ENCODE assay signal across 8 cellular contexts in the genomic region with DNA sequence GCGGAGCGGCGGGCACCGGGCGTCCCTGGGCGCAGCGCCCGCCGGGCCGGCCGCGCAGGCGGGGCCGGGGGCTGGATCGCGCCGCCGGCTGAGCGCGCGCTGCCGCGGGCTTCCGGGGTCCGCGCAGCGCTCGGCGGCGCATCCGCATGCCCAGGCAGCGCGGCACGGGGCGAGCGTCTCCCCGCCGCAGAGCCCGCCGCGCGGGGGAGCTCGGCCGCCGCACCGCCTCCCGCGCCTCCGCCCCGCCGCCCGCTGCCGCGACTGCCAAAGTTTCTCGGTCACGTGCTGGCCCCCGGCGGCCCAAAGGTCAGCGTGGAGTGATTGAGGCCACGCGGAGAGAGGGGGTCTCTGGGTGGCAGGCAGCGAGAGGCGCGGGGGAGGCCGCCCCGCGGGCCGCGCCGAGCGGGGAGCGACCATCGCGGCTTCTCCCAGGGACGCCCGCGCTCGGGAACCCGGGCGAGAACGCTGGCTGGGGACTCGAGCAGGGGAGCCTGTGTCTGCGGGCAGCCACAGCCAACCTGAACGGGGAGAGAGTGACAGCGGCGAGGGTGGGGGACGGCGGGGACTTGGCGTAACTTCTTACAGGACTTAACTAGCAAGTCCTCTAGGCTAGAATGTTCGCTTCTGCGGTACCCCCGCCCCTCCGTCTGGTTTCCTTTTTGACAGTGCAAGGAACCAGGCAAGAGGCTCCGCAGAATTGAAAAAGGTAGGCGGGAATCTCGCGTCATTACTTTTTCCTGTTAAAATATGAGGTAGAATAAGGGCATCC. TPM values are rescaled to one million over a fixed set of nuclear protein-coding genes. Genes with fewer than 3 reads are reported as not detected.
DNase-seq lines count a peak whose midpoint lies in the region; ATAC-seq and TF ChIP-seq lines count a peak whose summit lies in the region.

A gene with protein sequence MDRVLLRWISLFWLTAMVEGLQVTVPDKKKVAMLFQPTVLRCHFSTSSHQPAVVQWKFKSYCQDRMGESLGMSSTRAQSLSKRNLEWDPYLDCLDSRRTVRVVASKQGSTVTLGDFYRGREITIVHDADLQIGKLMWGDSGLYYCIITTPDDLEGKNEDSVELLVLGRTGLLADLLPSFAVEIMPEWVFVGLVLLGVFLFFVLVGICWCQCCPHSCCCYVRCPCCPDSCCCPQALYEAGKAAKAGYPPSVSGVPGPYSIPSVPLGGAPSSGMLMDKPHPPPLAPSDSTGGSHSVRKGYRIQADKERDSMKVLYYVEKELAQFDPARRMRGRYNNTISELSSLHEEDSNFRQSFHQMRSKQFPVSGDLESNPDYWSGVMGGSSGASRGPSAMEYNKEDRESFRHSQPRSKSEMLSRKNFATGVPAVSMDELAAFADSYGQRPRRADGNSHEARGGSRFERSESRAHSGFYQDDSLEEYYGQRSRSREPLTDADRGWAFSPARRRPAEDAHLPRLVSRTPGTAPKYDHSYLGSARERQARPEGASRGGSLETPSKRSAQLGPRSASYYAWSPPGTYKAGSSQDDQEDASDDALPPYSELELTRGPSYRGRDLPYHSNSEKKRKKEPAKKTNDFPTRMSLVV (minus strand): TSS at position 180 of the 769 bp plus-strand sequence. CDS start 272 bp downstream, outside the sequence.

- peak within 1 kb of the TSS; percentile 21 for H3K9ac ChIP-seq in rectal smooth muscle tissue (ENCODE audit: low read length)

- ATAC-seq in GM19035 (IDR thresholded peaks at IDR 0.05; ENCODE audit: unreplicated experiment): peak; percentile 76
- ATAC-seq in HG03460 (IDR thresholded peaks at IDR 0.05; ENCODE audit: unreplicated experiment): peak; percentile 66
- peak; percentile 71 for ATAC-seq in SK-N-SH treated with all-trans-retinoic acid at 6 μM for 48 hours
- ATAC-seq in activated naive CD8-positive, alpha-beta T cell treated with anti-CD3 and anti-CD28 coated beads, Interleukin-2, amount 50 U/mL, for 24 hours: peak; percentile 60
- peak; percentile 64 for ATAC-seq in aorta (ENCODE audit: low FRiP score)

- H3K27me3 Mint-ChIP-seq in activated naive CD8-positive, alpha-beta T cell treated with anti-CD3 and anti-CD28 coated beads, Interleukin-2, amount 50 U/mL, for 24 hours: peaks cover 33% of the 10 kb centered on the region

- 1% methylated on average over 48 to 97 of the region's 97 CpGs for WGBS in aorta, 2 donors

- H3K4me3 ChIP-seq in right atrium auricular region (peak within 1 kb of the TSS; percentile 67 to 76), rectal smooth muscle tissue (ENCODE audit: low read length) (peak within 1 kb of the TSS; percentile 70), aorta (ENCODE audit: low read length in 2 of 2) (peak within 1 kb of the TSS; percentile 90 to 98)

- intact Hi-C loops in aorta (cut with DNase I): loop anchor here in 1 of 2 donors (5.0 to 10.0 kb wide), 2 partner anchors 79 to 138 kb away; a partner anchor contains a TSS

- H3K27ac Mint-ChIP-seq in activated naive CD8-positive, alpha-beta T cell treated with anti-CD3 and anti-CD28 coated beads, Interleukin-2, amount 50 U/mL, for 24 hours: peak within 1 kb of the TSS; percentile 74

- H3K4me3 Mint-ChIP-seq in activated naive CD8-positive, alpha-beta T cell treated with anti-CD3 and anti-CD28 coated beads, Interleukin-2, amount 50 U/mL, for 24 hours: peak within 1 kb of the TSS; percentile 87

- TF ChIP-seq CTCF in right atrium auricular region (IDR thresholded peaks at IDR 0.05): peak; percentile 20 to 34

- H3K9me3 Mint-ChIP-seq in activated naive CD8-positive, alpha-beta T cell treated with anti-CD3 and anti-CD28 coated beads, Interleukin-2, amount 50 U/mL, for 24 hours: no peaks in the 10 kb centered on the region

- DNase-seq in AML-193 (lab: John Stamatoyannopoulos, UW) (peak; percentile 31 to 42), right atrium auricular region (ENCODE audit: low spot score) (peak; percentile 59), aorta (peak; percentile 53 to 86)
- peak; percentile 63 for DNase-seq in activated naive CD8-positive, alpha-beta T cell treated with anti-CD3 and anti-CD28 coated beads, Interleukin-2, amount 50 U/mL, for 24 hours

- no peaks in the 10 kb centered on the region for H3K27me3 ChIP-seq in right atrium auricular region
- H3K27me3 ChIP-seq in rectal smooth muscle tissue (ENCODE audit: control insufficient read depth, insufficient read depth, low read length): peaks cover 5% of the 10 kb centered on the region
- no peaks in the 10 kb centered on the region for H3K27me3 ChIP-seq in aorta (ENCODE audit: control insufficient read depth in 1 of 2, insufficient read depth in 2 of 2, low read length in 1 of 2)

- H3K27ac ChIP-seq in right atrium auricular region (peak within 1 kb of the TSS; percentile 76 to 80), rectal smooth muscle tissue (ENCODE audit: low read depth, low read length) (peak within 1 kb of the TSS; percentile 73), aorta (ENCODE audit: low read depth in 1 of 2, low read length in 2 of 2) (no peak within 1 kb of the TSS)

- peaks cover 3% of the 10 kb centered on the region for H3K36me3 Mint-ChIP-seq in activated naive CD8-positive, alpha-beta T cell treated with anti-CD3 and anti-CD28 coated beads, Interleukin-2, amount 50 U/mL, for 24 hours (ENCODE audit: low read depth)

- no peaks in the 10 kb centered on the region for H3K36me3 ChIP-seq in right atrium auricular region
- H3K36me3 ChIP-seq in rectal smooth muscle tissue (ENCODE audit: control insufficient read depth, insufficient read depth, low read length): no peaks in the 10 kb centered on the region
- no peaks in the 10 kb centered on the region for H3K36me3 ChIP-seq in aorta (ENCODE audit: control insufficient read depth in 1 of 2, insufficient read depth in 2 of 2, low read length in 1 of 2)

- H3K4me1 ChIP-seq in right atrium auricular region (peaks cover 0 to 15% of the 10 kb centered on the region in 2 donors), rectal smooth muscle tissue (ENCODE audit: control insufficient read depth, insufficient read depth, low read length) (peaks cover 5% of the 10 kb centered on the region), aorta (ENCODE audit: control insufficient read depth in 1 of 2, insufficient read depth in 2 of 2, low read length in 2 of 2) (no peaks in the 10 kb centered on the region)

- H3K9me3 ChIP-seq in right atrium auricular region (no peaks in the 10 kb centered on the region), aorta (ENCODE audit: control insufficient read depth, low read length) (no peaks in the 10 kb centered on the region)

- H3K4me1 Mint-ChIP-seq in activated naive CD8-positive, alpha-beta T cell treated with anti-CD3 and anti-CD28 coated beads, Interleukin-2, amount 50 U/mL, for 24 hours: peaks cover 35% of the 10 kb centered on the region

TF ChIP-seq in SK-N-SH treated with all-trans-retinoic acid at 6 μM for 48 hours, 23 proteins besides CTCF, POLR2A, EP300 and RAD21 (continues in another document):
- TF ChIP-seq ZC3H10 (CRISPR knock-in tag; IDR thresholded peaks at IDR 0.05) (no peak), SNAI2 (CRISPR knock-in tag; IDR thresholded peaks at IDR 0.05) (no peak), ZNF565 (CRISPR knock-in tag; conservative IDR thresholded peaks at IDR 0.05; ENCODE audit: low read depth) (no peak), TOX (CRISPR knock-in tag; IDR thresholded peaks at IDR 0.05; ENCODE audit: borderline replicate concordance) (no peak), ZNF70 (CRISPR knock-in tag; IDR thresholded peaks at IDR 0.05) (no peak), ISL1 (CRISPR knock-in tag; IDR thresholded peaks at IDR 0.05) (no peak), TCF4 (CRISPR knock-in tag; IDR thresholded peaks at IDR 0.05; ENCODE audit: borderline replicate concordance) (no peak), GLIS3 (CRISPR knock-in tag; IDR thresholded peaks at IDR 0.05) (no peak), ZNF8 (CRISPR knock-in tag; IDR thresholded peaks at IDR 0.05) (no peak), OSR1 (CRISPR knock-in tag; IDR thresholded peaks at IDR 0.05) (no peak), BACH2 (CRISPR knock-in tag; IDR thresholded peaks at IDR 0.05; ENCODE audit: borderline replicate concordance) (no peak)
- TF ChIP-seq, protein P1, sequence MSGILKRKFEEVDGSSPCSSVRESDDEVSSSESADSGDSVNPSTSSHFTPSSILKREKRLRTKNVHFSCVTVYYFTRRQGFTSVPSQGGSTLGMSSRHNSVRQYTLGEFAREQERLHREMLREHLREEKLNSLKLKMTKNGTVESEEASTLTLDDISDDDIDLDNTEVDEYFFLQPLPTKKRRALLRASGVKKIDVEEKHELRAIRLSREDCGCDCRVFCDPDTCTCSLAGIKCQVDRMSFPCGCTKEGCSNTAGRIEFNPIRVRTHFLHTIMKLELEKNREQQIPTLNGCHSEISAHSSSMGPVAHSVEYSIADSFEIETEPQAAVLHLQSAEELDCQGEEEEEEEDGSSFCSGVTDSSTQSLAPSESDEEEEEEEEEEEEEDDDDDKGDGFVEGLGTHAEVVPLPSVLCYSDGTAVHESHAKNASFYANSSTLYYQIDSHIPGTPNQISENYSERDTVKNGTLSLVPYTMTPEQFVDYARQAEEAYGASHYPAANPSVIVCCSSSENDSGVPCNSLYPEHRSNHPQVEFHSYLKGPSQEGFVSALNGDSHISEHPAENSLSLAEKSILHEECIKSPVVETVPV (CRISPR knock-in tag; IDR thresholded peaks at IDR 0.05): no peak
- TF ChIP-seq, protein P2, sequence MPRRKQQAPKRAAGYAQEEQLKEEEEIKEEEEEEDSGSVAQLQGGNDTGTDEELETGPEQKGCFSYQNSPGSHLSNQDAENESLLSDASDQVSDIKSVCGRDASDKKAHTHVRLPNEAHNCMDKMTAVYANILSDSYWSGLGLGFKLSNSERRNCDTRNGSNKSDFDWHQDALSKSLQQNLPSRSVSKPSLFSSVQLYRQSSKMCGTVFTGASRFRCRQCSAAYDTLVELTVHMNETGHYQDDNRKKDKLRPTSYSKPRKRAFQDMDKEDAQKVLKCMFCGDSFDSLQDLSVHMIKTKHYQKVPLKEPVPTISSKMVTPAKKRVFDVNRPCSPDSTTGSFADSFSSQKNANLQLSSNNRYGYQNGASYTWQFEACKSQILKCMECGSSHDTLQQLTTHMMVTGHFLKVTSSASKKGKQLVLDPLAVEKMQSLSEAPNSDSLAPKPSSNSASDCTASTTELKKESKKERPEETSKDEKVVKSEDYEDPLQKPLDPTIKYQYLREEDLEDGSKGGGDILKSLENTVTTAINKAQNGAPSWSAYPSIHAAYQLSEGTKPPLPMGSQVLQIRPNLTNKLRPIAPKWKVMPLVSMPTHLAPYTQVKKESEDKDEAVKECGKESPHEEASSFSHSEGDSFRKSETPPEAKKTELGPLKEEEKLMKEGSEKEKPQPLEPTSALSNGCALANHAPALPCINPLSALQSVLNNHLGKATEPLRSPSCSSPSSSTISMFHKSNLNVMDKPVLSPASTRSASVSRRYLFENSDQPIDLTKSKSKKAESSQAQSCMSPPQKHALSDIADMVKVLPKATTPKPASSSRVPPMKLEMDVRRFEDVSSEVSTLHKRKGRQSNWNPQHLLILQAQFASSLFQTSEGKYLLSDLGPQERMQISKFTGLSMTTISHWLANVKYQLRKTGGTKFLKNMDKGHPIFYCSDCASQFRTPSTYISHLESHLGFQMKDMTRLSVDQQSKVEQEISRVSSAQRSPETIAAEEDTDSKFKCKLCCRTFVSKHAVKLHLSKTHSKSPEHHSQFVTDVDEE (CRISPR knock-in tag; IDR thresholded peaks at IDR 0.05): no peak

RNA-seq across cellular contexts. Expression of the gene that starts here (rescaled TPM):
- total RNA-seq in right atrium auricular region (10 to 100 TPM in 1 of 2 donors, 1 to 10 TPM in 1; 7.3 to 23.2 TPM), aorta (under 1 TPM; 0.42 to 0.66 TPM)
- polyA plus RNA-seq in aorta: not detected

Comparison
In these comparisons a context has a peak if more than half of its experiments do, and no peak if none do; other contexts are left out.
1. RNA of the gene that starts here (total RNA-seq): 7.3 to 23.2 TPM in right atrium auricular region; 0.42 to 0.66 TPM in aorta; every median in the first group is over 4 times any median in the second.
2. Peak in DNase-seq, ATAC-seq and H3K4me3 ChIP-seq in aorta; RNA of the gene not detected or under 1 TPM.
3. H3K27ac ChIP-seq: peak in right atrium auricular region (2 of 2) and rectal smooth muscle tissue (single experiment); none in aorta (0 of 2).
4. Peak in every context shown above with its lines, with median percentiles within 50 percentile points of each other: DNase-seq, ATAC-seq and H3K4me3 ChIP-seq.